ENCODE assay signal across 8 cellular contexts in genomic region chr16:50282010-50282538, GRCh38. TPM values are rescaled to one million over a fixed set of nuclear protein-coding genes. Genes with fewer than 3 reads are reported as not detected.
DNase-seq lines count a peak whose midpoint lies in the region; ATAC-seq and TF ChIP-seq lines count a peak whose summit lies in the region.

No MANE protein-coding gene starts in this region.

- TF ChIP-seq CTCF in adrenal gland (IDR thresholded peaks at IDR 0.05) = no peak
- no peak for TF ChIP-seq CTCF in lung (IDR thresholded peaks at IDR 0.05; ENCODE audit: control extremely low read depth, extremely low read depth)
- TF ChIP-seq CTCF in tibial nerve (IDR thresholded peaks at IDR 0.05) = no peak
- TF ChIP-seq CTCF in endothelial cell (IDR thresholded peaks at IDR 0.05; ENCODE audit: unreplicated experiment) = no peak

- TF ChIP-seq POLR2A in adrenal gland (IDR thresholded peaks at IDR 0.05) (no peak), tibial nerve (IDR thresholded peaks at IDR 0.05) (peak in 1 of 2 donors; percentile 16)

- peaks cover 4% of the 10 kb centered on the region for H3K36me3 Mint-ChIP-seq in endothelial cell (ENCODE audit: low read depth, unreplicated experiment)

- intact Hi-C loops in adrenal gland (cut with DNase I) = no loop called here

- peaks cover 5% of the 10 kb centered on the region for H3K27me3 Mint-ChIP-seq in endothelial cell (ENCODE audit: unreplicated experiment)

- no peak overlapping the region for H3K4me3 ChIP-seq in adrenal gland
- no peak overlapping the region for H3K4me3 ChIP-seq in lung
- H3K4me3 ChIP-seq in tibial nerve = peak overlapping the region in 2 of 4 donors; percentile 15 to 19

- peaks cover 5% of the 10 kb centered on the region for H3K4me1 Mint-ChIP-seq in endothelial cell (ENCODE audit: unreplicated experiment)

- H3K4me1 ChIP-seq in adrenal gland (replicated peaks in 1 of 2) (no peaks in the 10 kb centered on the region), lung (ENCODE audit: control insufficient read depth in 2 of 2, insufficient read depth in 2 of 2, low read length in 2 of 2) (peaks cover 0 to 22% of the 10 kb centered on the region in 2 donors), tibial nerve (peaks cover 0 to 45% (median 23%) of the 10 kb centered on the region in 4 donors)

- no peaks in the 10 kb centered on the region for H3K9me3 Mint-ChIP-seq in endothelial cell (ENCODE audit: unreplicated experiment)

- TF ChIP-seq EP300 in tibial nerve (IDR thresholded peaks at IDR 0.05) = peak in 1 of 2 donors; percentile 65

- H3K27ac Mint-ChIP-seq in endothelial cell (ENCODE audit: unreplicated experiment) = no peak overlapping the region

- H3K36me3 ChIP-seq in adrenal gland (replicated peaks in 1 of 2) = no peaks in the 10 kb centered on the region
- no peaks in the 10 kb centered on the region for H3K36me3 ChIP-seq in lung (ENCODE audit: control insufficient read depth in 2 of 2, insufficient read depth in 2 of 2, low read length in 2 of 2)
- H3K36me3 ChIP-seq in tibial nerve = no peaks in the 10 kb centered on the region

- WGBS in adrenal gland, 4 donors = 55 to 100% (median 65%) methylated on average over 1 to 7 of the region's 7 CpGs; no CpG with 5 or more reads in 1 of the 4 donors
- WGBS in lung, 2 donors = 14 to 37% methylated on average over 7 of the region's 7 CpGs
- 36 to 49% methylated on average over 7 of the region's 7 CpGs for WGBS in tibial nerve, 2 donors

- no peak overlapping the region for H3K4me3 Mint-ChIP-seq in endothelial cell (ENCODE audit: unreplicated experiment)

- H3K27me3 ChIP-seq in adrenal gland (no peaks in the 10 kb centered on the region), lung (ENCODE audit: control insufficient read depth, insufficient read depth) (no peaks in the 10 kb centered on the region), tibial nerve (no peaks in the 10 kb centered on the region)

- DNase-seq in RPMI7951 (ENCODE audit: low read depth) (peak; percentile 52), adrenal gland (peak; percentile 50 to 81 (median 67)), lung (ENCODE audit: low spot score) (peak; percentile 77), tibial nerve (ENCODE audit: low spot score in 2 of 2) (peak in 1 of 2 donors; percentile 53), endothelial cell (ENCODE audit: low spot score) (no peak), NCI-H1048 (lab: John Stamatoyannopoulos, UW) (no peak)

- ATAC-seq in GM18517 (IDR thresholded peaks at IDR 0.05; ENCODE audit: unreplicated experiment) (peak; percentile 97), HG02870 (IDR thresholded peaks at IDR 0.05; ENCODE audit: unreplicated experiment) (peak; percentile 82), lung (ENCODE audit: insufficient read depth, low FRiP score) (peak; percentile 76)

- H3K9me3 ChIP-seq in adrenal gland (replicated peaks in 1 of 3) (no peaks in the 10 kb centered on the region), lung (ENCODE audit: control insufficient read depth in 2 of 2, insufficient read depth in 1 of 2, low read length in 1 of 2) (no peaks in the 10 kb centered on the region), tibial nerve (peaks cover 0 to 7% (median 0%) of the 10 kb centered on the region in 4 donors)

- peak overlapping the region in 2 of 5 donors; percentile 67 to 78 for H3K27ac ChIP-seq in adrenal gland
- H3K27ac ChIP-seq in lung (ENCODE audit: low read depth in 1 of 2, low read length in 1 of 2) = peak overlapping the region in 1 of 2 donors; percentile 76
- H3K27ac ChIP-seq in tibial nerve = peak overlapping the region in 3 of 4 donors; percentile 67 to 75 (median 71)

RNA-seq across cellular contexts. Expression of gene ADCY7, which starts 15.7 kb away (rescaled TPM):
- 15.9 and 24.6 TPM in 2 replicates for total RNA-seq in RPMI7951 (2014; rRNA removed; shearing (Covaris generic))
- total RNA-seq in adrenal gland = 10 to 100 TPM in 7 of 8 donors, 1 to 10 TPM in 1; 9.8 to 44.4 (median 24.1) TPM
- 10 to 100 TPM in 1 of 3 donors, 1 to 10 TPM in 2; 2.8 to 14.6 (median 3.0) TPM for polyA plus RNA-seq in adrenal gland
- total RNA-seq in lung = 100 to 1,000 TPM in 1 of 2 donors, 10 to 100 TPM in 1; 34.4 to 105 TPM
- 10 to 100 TPM; 20.9 to 42.6 TPM for polyA plus RNA-seq in lung
- 10 to 100 TPM; 40.4 to 50.9 (median 41.2) TPM for total RNA-seq in tibial nerve
- 3.2 TPM for total RNA-seq in endothelial cell (ENCODE audit: unreplicated experiment)

Comparison
In these comparisons a context has a peak if more than half of its experiments do, and no peak if none do; other contexts are left out.
1. DNase-seq: peak in RPMI7951 (single experiment), adrenal gland (7 of 7) and lung (single experiment); none in endothelial cell (single experiment) and NCI-H1048 (single experiment).
2. Peak in every context shown above with its lines, with median percentiles within 50 percentile points of each other: ATAC-seq.